In genomic region chr17:80855196-80855967, GRCh38 we compare ENCODE assay signal across 14 cellular contexts.
DNase-seq lines count a peak whose midpoint lies in the region; ATAC-seq, FAIRE-seq and TF ChIP-seq lines count a peak whose summit lies in the region.
"Had no signal": no experiment of that assay in that cellular context is flagged by ENCODE, and none has a peak within 500 bp of the region (broad histone marks: within the 10 kb centered on the region; RNA-seq: fewer than 3 reads in every experiment).

No MANE protein-coding gene starts in this region.

- no peak for FAIRE-seq in HepG2 (lab: Jason Lieb, UNC)

- no peak overlapping the region for H3K4me2 ChIP-seq in HepG2 (ENCODE audit: low read depth, low read length)

- no peak for ATAC-seq in stimulated activated naive CD8-positive, alpha-beta T cell treated with anti-CD3 and anti-CD28 coated beads, Interleukin-15, Interleukin-2, amounts not matched to agents 100 U/mL and 50 U/mL, for 24 hours
- no peak for ATAC-seq in HepG2
- no peak for ATAC-seq in HG03139 (IDR thresholded peaks at IDR 0.05; ENCODE audit: unreplicated experiment)
- no peak for ATAC-seq in GM19395 (IDR thresholded peaks at IDR 0.05; ENCODE audit: unreplicated experiment)
- ATAC-seq: esophagus mucosa had no signal

- no peak overlapping the region for H3K4me3 ChIP-seq in HepG2 (replicated peaks in 1 of 3; ENCODE audit: insufficient read depth in 1 of 3, low read depth in 2 of 3, low read length in 3 of 3)
- H3K4me3 ChIP-seq: HAP-1 had no signal

- no peaks in the 10 kb centered on the region for H3K79me2 ChIP-seq in HepG2 (ENCODE audit: insufficient read depth, low read length)

- H3K27me3 ChIP-seq in HepG2 (ENCODE audit: control insufficient read depth in 1 of 2, insufficient read depth in 2 of 2, low read length in 2 of 2), result no peaks in the 10 kb centered on the region

- no peaks in the 10 kb centered on the region for H3K9me3 Mint-ChIP-seq in stimulated activated naive CD8-positive, alpha-beta T cell treated with anti-CD3 and anti-CD28 coated beads, Interleukin-15, Interleukin-2, amounts not matched to agents 100 ng/mL and 50 ng/mL, for 24 hours
- no peaks in the 10 kb centered on the region for H3K9me3 Mint-ChIP-seq in activated T-helper 2 cell treated with anti-CD3 and anti-CD28 coated beads, Interferon-gamma antibody, Interleukin-2, Interleukin-4, amounts not matched to agents 10 μg/mL and 5 μg/mL and 100 μg/mL, durations not matched to agents 14 hours and 24 hours and 36 hours

- no peaks in the 10 kb centered on the region for H3K27me3 Mint-ChIP-seq in stimulated activated naive CD8-positive, alpha-beta T cell treated with anti-CD3 and anti-CD28 coated beads, Interleukin-15, Interleukin-2, amounts not matched to agents 100 ng/mL and 50 ng/mL, for 24 hours
- no peaks in the 10 kb centered on the region for H3K27me3 Mint-ChIP-seq in activated T-helper 2 cell treated with anti-CD3 and anti-CD28 coated beads, Interferon-gamma antibody, Interleukin-2, Interleukin-4, amounts not matched to agents 10 μg/mL and 5 μg/mL and 100 μg/mL, durations not matched to agents 14 hours and 24 hours and 36 hours (ENCODE audit: low read depth)

- TF ChIP-seq POLR2A in HepG2 (IDR thresholded peaks at IDR 0.05; ENCODE audit: insufficient read depth in 1 of 2, low read depth in 2 of 2, low read length in 2 of 2), result no peak

- no peak overlapping the region for H3K27ac ChIP-seq in HepG2 (ENCODE audit: extremely low read length, insufficient read depth, low read length)
- H3K27ac ChIP-seq: VCaP had no signal

- intact Hi-C loops in activated T-helper 2 cell treated with anti-CD3 and anti-CD28 coated beads, Interferon-gamma antibody, Interleukin-2, Interleukin-4, amounts not matched to agents 10 μg/mL and 5 μg/mL and 100 μg/mL, durations not matched to agents 14 hours and 24 hours and 36 hours (cut with micrococcal nuclease), result no loop called here
- intact Hi-C loops in HepG2 (cut with micrococcal nuclease; ENCODE audit: unreplicated experiment), result no loop called here

- peaks cover 24 to 35% of the 10 kb centered on the region in 2 experiments for H3K36me3 ChIP-seq in HepG2 (replicated peaks in 1 of 2; ENCODE audit: control insufficient read depth in 1 of 2, insufficient read depth in 2 of 2, low read length in 2 of 2)
- H3K36me3 ChIP-seq: HAP-1 had no signal

- no peaks in the 10 kb centered on the region for H4K20me1 ChIP-seq in HepG2 (ENCODE audit: insufficient read depth, low read length)

- no peak overlapping the region for H3K4me3 Mint-ChIP-seq in stimulated activated naive CD8-positive, alpha-beta T cell treated with anti-CD3 and anti-CD28 coated beads, Interleukin-15, Interleukin-2, amounts not matched to agents 100 ng/mL and 50 ng/mL, for 24 hours
- peak overlapping the region; percentile 37 for H3K4me3 Mint-ChIP-seq in activated T-helper 2 cell treated with anti-CD3 and anti-CD28 coated beads, Interferon-gamma antibody, Interleukin-2, Interleukin-4, amounts not matched to agents 10 μg/mL and 5 μg/mL and 100 μg/mL, durations not matched to agents 14 hours and 24 hours and 36 hours (ENCODE audit: low read depth)

- no peak for TF ChIP-seq EP300 in HepG2 (IDR thresholded peaks at IDR 0.05; ENCODE audit: low read depth in 2 of 2, low read length in 2 of 2)
- TF ChIP-seq EP300 in HepG2 (CRISPR knock-in tag; IDR thresholded peaks at IDR 0.05; ENCODE audit: borderline replicate concordance), result no peak

- peaks cover 53% of the 10 kb centered on the region for H3K36me3 Mint-ChIP-seq in stimulated activated naive CD8-positive, alpha-beta T cell treated with anti-CD3 and anti-CD28 coated beads, Interleukin-15, Interleukin-2, amounts not matched to agents 100 ng/mL and 50 ng/mL, for 24 hours (ENCODE audit: low read depth)
- H3K36me3 Mint-ChIP-seq in activated T-helper 2 cell treated with anti-CD3 and anti-CD28 coated beads, Interferon-gamma antibody, Interleukin-2, Interleukin-4, amounts not matched to agents 10 μg/mL and 5 μg/mL and 100 μg/mL, durations not matched to agents 14 hours and 24 hours and 36 hours (ENCODE audit: low read depth), result peaks cover 78% of the 10 kb centered on the region

- H2AFZ ChIP-seq in HepG2 (ENCODE audit: low read length), result no peak overlapping the region

- 98% methylated on average over 21 of the region's 23 CpGs for WGBS in HepG2 (ENCODE audit: low lambda C conversion rate)

- POLR2A ChIA-PET in HepG2 (lab: Yijun Ruan, JAX), result no interaction called here

- BruUV-seq in HepG2 (replicated peaks; lab: Mats Ljungman, UMichigan), result no TSS peak

- no peak for TF ChIP-seq CTCF in HepG2 (CRISPR knock-in tag; IDR thresholded peaks at IDR 0.05)

- no peak for TF ChIP-seq RAD21 in HepG2 (CRISPR knock-in tag; IDR thresholded peaks at IDR 0.05)

- H3K27ac Mint-ChIP-seq in stimulated activated naive CD8-positive, alpha-beta T cell treated with anti-CD3 and anti-CD28 coated beads, Interleukin-15, Interleukin-2, amounts not matched to agents 100 ng/mL and 50 ng/mL, for 24 hours, result peak overlapping the region; percentile 98
- H3K27ac Mint-ChIP-seq in activated T-helper 2 cell treated with anti-CD3 and anti-CD28 coated beads, Interferon-gamma antibody, Interleukin-2, Interleukin-4, amounts not matched to agents 10 μg/mL and 5 μg/mL and 100 μg/mL, durations not matched to agents 14 hours and 24 hours and 36 hours, result peak overlapping the region; percentile 97

- H3K9me3 ChIP-seq in HepG2 (ENCODE audit: low read length), result no peaks in the 10 kb centered on the region
- H3K9me3 ChIP-seq: HAP-1 had no signal

- peaks cover 50% of the 10 kb centered on the region for H3K4me1 Mint-ChIP-seq in stimulated activated naive CD8-positive, alpha-beta T cell treated with anti-CD3 and anti-CD28 coated beads, Interleukin-15, Interleukin-2, amounts not matched to agents 100 ng/mL and 50 ng/mL, for 24 hours (ENCODE audit: low read depth)
- peaks cover 65% of the 10 kb centered on the region for H3K4me1 Mint-ChIP-seq in activated T-helper 2 cell treated with anti-CD3 and anti-CD28 coated beads, Interferon-gamma antibody, Interleukin-2, Interleukin-4, amounts not matched to agents 10 μg/mL and 5 μg/mL and 100 μg/mL, durations not matched to agents 14 hours and 24 hours and 36 hours (ENCODE audit: low read depth)

- peaks cover 1% of the 10 kb centered on the region; the same call in 1 of the 2 replicates for H3K4me1 ChIP-seq in HepG2 (ENCODE audit: insufficient read depth, low read length)
- H3K4me1 ChIP-seq: HAP-1 had no signal

- H3K9ac ChIP-seq in HepG2 (ENCODE audit: insufficient read depth, low read depth, low read length), result no peak overlapping the region

- no peak for DNase-seq in stimulated activated naive CD8-positive, alpha-beta T cell treated with anti-CD3 and anti-CD28 coated beads, Interleukin-15, Interleukin-2, amounts not matched to agents 100 U/mL and 50 U/mL, for 24 hours
- no peak for DNase-seq in activated T-helper 2 cell treated with anti-CD3 and anti-CD28 coated beads, Interferon-gamma antibody, Interleukin-2, Interleukin-4, amounts not matched to agents 10 μg/mL and 5 μg/mL and 100 μg/mL, durations not matched to agents 14 hours and 24 hours and 36 hours (ENCODE audit: low spot score)
- DNase-seq in HepG2 (ENCODE audit: low spot score) (no peak), NCI-H2171 (lab: John Stamatoyannopoulos, UW) (no peak), NCI-H510A treated with DMSO at 0.1 percent for 48 hours (lab: John Stamatoyannopoulos, UW) (no peak)
- DNase-seq: cerebellar nuclear complex, NCI-H82, SHP77 treated with DMSO at 0.1 percent for 48 hours had no signal

- CTCF ChIA-PET in HepG2 (lab: Yijun Ruan, JAX; ENCODE audit: low intra/inter-chr PET ratio, low total read pairs), result no interaction called here

- in situ Hi-C loops in HepG2 (cut with HindIII; ENCODE audit: extremely low pct_ligation_motif_present, low pct_unique_long_range_greater_than_20kb), result no loop called here

TF ChIP-seq in HepG2, 621 proteins besides CTCF, POLR2A, EP300 and RAD21:
- peak; percentile 29 for TF ChIP-seq AGO2 (optimal IDR thresholded peaks at IDR 0.05; ENCODE audit: low read depth, low read length)
- no peak for TF ChIP-seq ZNF282 (IDR thresholded peaks at IDR 0.05; ENCODE audit: partially characterized antibody)
TF ChIP-seq in HepG2: peak in this region for 1.
